ENCODE assay signal across 23 cellular contexts in the genomic region with DNA sequence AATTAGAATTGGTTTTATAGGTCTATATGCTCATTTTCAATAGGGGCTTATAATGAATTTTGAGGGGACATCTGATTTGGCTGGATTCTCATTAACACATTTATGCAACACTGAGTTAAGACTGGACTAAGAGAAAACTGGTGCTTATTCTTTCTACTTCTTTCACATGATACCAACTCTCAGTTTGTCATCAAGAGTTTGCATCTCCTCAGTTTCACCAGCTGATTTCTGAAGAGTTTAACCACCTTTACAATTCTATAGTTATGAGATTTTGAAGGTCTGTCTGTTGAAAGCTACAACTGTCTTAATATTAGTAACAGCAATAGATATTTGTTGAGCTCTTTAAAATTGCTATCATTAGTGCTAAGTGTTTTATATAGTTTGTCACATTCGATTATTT.
"Had no signal": no experiment of that assay in that cellular context is flagged by ENCODE, and none has a peak within 500 bp of the region (broad histone marks: within the 10 kb centered on the region; RNA-seq: fewer than 3 reads in every experiment).

No MANE protein-coding gene starts in this region.

- DNase-seq: cortex of kidney; effector CD8-positive, alpha-beta T cell; effector memory CD8-positive, alpha-beta T cell; endodermal cell; erythroblast; esophagus squamous epithelium; foreskin fibroblast; foreskin melanocyte; gastrocnemius medialis; glutamatergic neuron; head of caudate nucleus; heart right ventricle; hippocampal formation; left cardiac atrium; left lung; left ventricle myocardium superior; lower lobe of right lung; mesenchymal stem cell; mucosa of descending colon; naive B cell; naive thymus-derived CD8-positive, alpha-beta T cell had no signal

- H3K4me3 ChIP-seq: esophagus squamous epithelium, gastrocnemius medialis, heart right ventricle, left lung, lower lobe of right lung, mucosa of descending colon had no signal

- H3K4me1 ChIP-seq: esophagus squamous epithelium, gastrocnemius medialis, heart right ventricle, left lung, lower lobe of right lung had no signal

- H3K36me3 ChIP-seq: esophagus squamous epithelium, gastrocnemius medialis, heart right ventricle, left lung, lower lobe of right lung had no signal

- H3K9me3 ChIP-seq: esophagus squamous epithelium, gastrocnemius medialis, lower lobe of right lung had no signal

- H3K27me3 ChIP-seq: esophagus squamous epithelium, gastrocnemius medialis, heart right ventricle, left lung had no signal

- H3K27ac ChIP-seq: epithelial cell of prostate, esophagus squamous epithelium, gastrocnemius medialis, heart right ventricle, left lung, lower lobe of right lung had no signal

- ATAC-seq: effector memory CD8-positive, alpha-beta T cell; esophagus mucosa; gastrocnemius medialis; heart right ventricle; left cardiac atrium; left lung; left ventricle myocardium superior; lower lobe of right lung; mucosa of descending colon; naive thymus-derived CD8-positive, alpha-beta T cell had no signal
